In genomic region chr1:156458181-156458503, GRCh38 we compare ENCODE assay signal across 9 cellular contexts. TPM values are rescaled to one million over a fixed set of nuclear protein-coding genes. Genes with fewer than 3 reads are reported as not detected.
DNase-seq lines count a peak whose midpoint lies in the region; ATAC-seq and TF ChIP-seq lines count a peak whose summit lies in the region.
"Had no signal": no experiment of that assay in that cellular context is flagged by ENCODE, and none has a peak within 500 bp of the region (broad histone marks: within the 10 kb centered on the region; RNA-seq: fewer than 3 reads in every experiment).

No MANE protein-coding gene starts in this region.

- no peak overlapping the region for H3K4me3 Mint-ChIP-seq in activated naive CD4-positive, alpha-beta T cell treated with anti-CD3 and anti-CD28 coated beads for 36 hours
- H3K4me3 Mint-ChIP-seq in activated B cell treated with CpG ODN at 0.5 μM for 24 hours, result no peak overlapping the region

- no peaks in the 10 kb centered on the region for H3K9me2 ChIP-seq in hepatocyte (replicated peaks; ENCODE audit: insufficient read depth)

- in situ Hi-C loops in KBM-7 (cut with MboI; ENCODE audit: low pct_unique_long_range_greater_than_20kb, low sequenced_read_pairs), result no loop called here

- H3K79me2 ChIP-seq in hepatocyte, result no peaks in the 10 kb centered on the region

- WGBS in hepatocyte (ENCODE audit: low lambda C conversion rate, missing lambda C conversion rate), result 81% methylated on average over 3 of the region's 3 CpGs

- H3K27me3 ChIP-seq in hepatocyte (no peaks in the 10 kb centered on the region), thoracic aorta (replicated peaks; ENCODE audit: insufficient read depth) (no peaks in the 10 kb centered on the region)
- H3K27me3 ChIP-seq: foreskin keratinocyte had no signal

- H3K36me3 Mint-ChIP-seq in activated naive CD4-positive, alpha-beta T cell treated with anti-CD3 and anti-CD28 coated beads for 36 hours (ENCODE audit: low read depth), result no peaks in the 10 kb centered on the region
- peaks cover 8% of the 10 kb centered on the region for H3K36me3 Mint-ChIP-seq in activated B cell treated with CpG ODN at 0.5 μM for 24 hours (ENCODE audit: low read depth)

- H3K27ac ChIP-seq in hepatocyte (peak overlapping the region; percentile 95), thoracic aorta (peak overlapping the region; percentile 100)
- H3K27ac ChIP-seq: foreskin keratinocyte had no signal

- ATAC-seq in activated B cell treated with CpG ODN at 0.5 μM for 24 hours (ENCODE audit: low read depth) (no peak), thoracic aorta (ENCODE audit: insufficient number of reproducible peaks, low FRiP score, low read depth) (peak; percentile 25), GM21825 (IDR thresholded peaks at IDR 0.05; ENCODE audit: unreplicated experiment) (no peak)

- CTCF ChIA-PET in activated naive CD4-positive, alpha-beta T cell treated with anti-CD3 and anti-CD28 coated beads for 36 hours (lab: Charles Lee), result interaction anchor here (1.0 to 1.8 kb wide), 7 partner anchors 12 to 147 kb away, joined by 3 to 10 read pairs (median 5); partner anchors contain the start of gene MEF2D
- CTCF ChIA-PET in activated B cell treated with CpG ODN at 0.5 μM for 24 hours (lab: Charles Lee), result interaction anchor here (0.8 to 2.2 kb wide), 6 partner anchors 12 to 150 kb away, joined by 3 to 15 read pairs (median 6); no protein-coding TSS in a partner anchor

- H3K27ac Mint-ChIP-seq in activated naive CD4-positive, alpha-beta T cell treated with anti-CD3 and anti-CD28 coated beads for 36 hours, result peak overlapping the region; percentile 39
- H3K27ac Mint-ChIP-seq in activated B cell treated with CpG ODN at 0.5 μM for 24 hours, result peak overlapping the region; percentile 41

- POLR2A ChIA-PET in activated B cell treated with CpG ODN at 0.5 μM for 24 hours (lab: Charles Lee), result interaction anchor here (0.5 to 4.0 kb wide), 12 partner anchors 23 to 309 kb away, joined by 3 to 88 read pairs (median 16); partner anchors contain the start of genes MEF2D, NAXE, PRCC and SMG5

- H4K20me1 ChIP-seq in hepatocyte (ENCODE audit: insufficient read depth, poor library complexity, severe bottlenecking), result no peaks in the 10 kb centered on the region

- H2AFZ ChIP-seq in hepatocyte, result no peak overlapping the region

- H3K4me2 ChIP-seq in hepatocyte, result peak overlapping the region; percentile 77

- no peaks in the 10 kb centered on the region for H3K36me3 ChIP-seq in hepatocyte (replicated peaks; ENCODE audit: insufficient read depth, low read depth)
- no peaks in the 10 kb centered on the region for H3K36me3 ChIP-seq in thoracic aorta

- H3K4me3 ChIP-seq in hepatocyte, result no peak overlapping the region
- H3K4me3 ChIP-seq in thoracic aorta, result no peak overlapping the region

- no peaks in the 10 kb centered on the region for H3K27me3 Mint-ChIP-seq in activated naive CD4-positive, alpha-beta T cell treated with anti-CD3 and anti-CD28 coated beads for 36 hours (ENCODE audit: low read depth)
- H3K27me3 Mint-ChIP-seq in activated B cell treated with CpG ODN at 0.5 μM for 24 hours, result no peaks in the 10 kb centered on the region

- intact Hi-C loops in activated naive CD4-positive, alpha-beta T cell treated with anti-CD3 and anti-CD28 coated beads for 36 hours (cut with micrococcal nuclease), result loop anchor here (5.0 kb wide), 2 partner anchors 204 to 361 kb away; no protein-coding TSS in a partner anchor
- intact Hi-C loops in activated B cell treated with CpG ODN at 0.5 μM for 24 hours (cut with micrococcal nuclease), result loop anchor here (5.0 kb wide), 1 partner anchor 294 kb away; the partner anchor contains the start of gene HDGF

- TF ChIP-seq CTCF in activated B cell treated with CpG ODN at 0.5 μM for 24 hours (IDR thresholded peaks at IDR 0.05) (no peak), hepatocyte (IDR thresholded peaks at IDR 0.05; ENCODE audit: poor library complexity) (no peak), thoracic aorta (IDR thresholded peaks at IDR 0.05) (no peak)

- no peak for DNase-seq in activated naive CD4-positive, alpha-beta T cell treated with anti-CD3 and anti-CD28 coated beads for 36 hours
- DNase-seq in activated naive CD4-positive, alpha-beta T cell treated with anti-CD3 and anti-CD28 coated beads, Interleukin-2, amount 50 U/mL, for 16 hours, result no peak
- DNase-seq in activated B cell treated with CpG ODN at 0.5 μM for 24 hours (no peak), hepatocyte (ENCODE audit: low spot score) (no peak), thoracic aorta (ENCODE audit: low spot score) (no peak), KBM-7 (no peak), cerebellar nuclear complex (lab: John Stamatoyannopoulos, UW) (no peak)

- peaks cover 10% of the 10 kb centered on the region for H3K4me1 Mint-ChIP-seq in activated naive CD4-positive, alpha-beta T cell treated with anti-CD3 and anti-CD28 coated beads for 36 hours (ENCODE audit: low read depth)
- H3K4me1 Mint-ChIP-seq in activated B cell treated with CpG ODN at 0.5 μM for 24 hours, result peaks cover 19% of the 10 kb centered on the region

- no peaks in the 10 kb centered on the region for H3K9me3 Mint-ChIP-seq in activated naive CD4-positive, alpha-beta T cell treated with anti-CD3 and anti-CD28 coated beads for 36 hours
- no peaks in the 10 kb centered on the region for H3K9me3 Mint-ChIP-seq in activated B cell treated with CpG ODN at 0.5 μM for 24 hours

- peaks cover 4% of the 10 kb centered on the region for H3K4me1 ChIP-seq in hepatocyte (ENCODE audit: insufficient read depth)
- H3K4me1 ChIP-seq in thoracic aorta (ENCODE audit: control insufficient read depth in 1 of 2, low read depth in 2 of 2), result peaks cover 2 to 23% of the 10 kb centered on the region in 2 donors

- H3K9me3 ChIP-seq in hepatocyte (ENCODE audit: low read depth), result no peaks in the 10 kb centered on the region
- no peaks in the 10 kb centered on the region for H3K9me3 ChIP-seq in thoracic aorta

RNA-seq across cellular contexts. Expression of gene MEF2D, which starts 42.4 kb away (rescaled TPM):
- 10 to 100 TPM; 28.8 to 32.8 TPM for total RNA-seq in activated naive CD4-positive, alpha-beta T cell treated with anti-CD3 and anti-CD28 coated beads for 36 hours
- total RNA-seq in activated B cell treated with CpG ODN at 0.5 μM for 24 hours (101 and 114 TPM in 2 replicates), hepatocyte (9.6 and 20.1 TPM in 2 replicates), thoracic aorta (100 to 1,000 TPM in 1 of 2 donors, 10 to 100 TPM in 1; 76.1 to 101 TPM)
- polyA plus RNA-seq in hepatocyte, result 25.1 and 30.8 TPM in 2 replicates
